ENCODE assay signal across 2 cellular contexts in genomic region chr7:127382301-127383085, GRCh38.
A peak's percentile ranks its signal among the peaks of the same experiment; 100 is the strongest.
TF ChIP-seq lines count a peak whose summit lies in the region.

No MANE protein-coding gene starts in this region.

TF ChIP-seq in GM12891, 5 proteins besides CTCF, POLR2A, EP300 and RAD21:
- no peak for TF ChIP-seq PAX5 (IDR thresholded peaks at IDR 0.05; ENCODE audit: insufficient read depth, low read length, severe bottlenecking)
- TF ChIP-seq POLR2AphosphoS5 (IDR thresholded peaks at IDR 0.05; ENCODE audit: low read depth, low read length): no peak
- no peak for TF ChIP-seq POU2F2 (IDR thresholded peaks at IDR 0.05; ENCODE audit: low read depth, low read length)
- no peak for TF ChIP-seq SPI1 (IDR thresholded peaks at IDR 0.05; ENCODE audit: low read depth, low read length)
- TF ChIP-seq TAF1 (IDR thresholded peaks at IDR 0.05; ENCODE audit: low read depth, low read length): no peak

TF ChIP-seq in K562, 482 proteins besides CTCF, POLR2A, EP300 and RAD21 (continues in another document):
- TF ChIP-seq BCLAF1 (IDR thresholded peaks at IDR 0.05; ENCODE audit: borderline replicate concordance in 1 of 2, control insufficient read depth in 1 of 2, low read depth in 2 of 2, low read length in 1 of 2) (no peak), EZH2 (IDR thresholded peaks at IDR 0.05; ENCODE audit: borderline replicate concordance, low read depth, low read length) (no peak), BRCA1 (IDR thresholded peaks at IDR 0.05) (no peak), BRCA1 (CRISPR knock-in tag; IDR thresholded peaks at IDR 0.05) (no peak), PRMT5 (CRISPR knock-in tag; IDR thresholded peaks at IDR 0.05) (no peak), MED1 (CRISPR knock-in tag; IDR thresholded peaks at IDR 0.05; ENCODE audit: borderline replicate concordance) (no peak), ZNF766 (CRISPR knock-in tag; conservative IDR thresholded peaks at IDR 0.05) (peak; percentile 79), MYC (IDR thresholded peaks at IDR 0.05; ENCODE audit: low read depth, low read length) (no peak), MYC (CRISPR knock-in tag; IDR thresholded peaks at IDR 0.05; ENCODE audit: borderline replicate concordance, low read depth) (no peak), SIN3B (IDR thresholded peaks at IDR 0.05; ENCODE audit: low read depth) (0 out of 2 replicates have a peak, but pooled peaks have one; percentile 7), NONO (IDR thresholded peaks at IDR 0.05; ENCODE audit: low read depth in 2 of 2, low read length in 1 of 2) (no peak), MTA3 (IDR thresholded peaks at IDR 0.05; ENCODE audit: borderline replicate concordance) (0 out of 2 replicates have a peak, but pooled peaks have one; percentile 30), ZNF124 (CRISPR knock-in tag; IDR thresholded peaks at IDR 0.05) (no peak), ZBTB8A (IDR thresholded peaks at IDR 0.05; ENCODE audit: partially characterized antibody) (no peak), ZNF263 (CRISPR knock-in tag; IDR thresholded peaks at IDR 0.05; ENCODE audit: borderline replicate concordance) (no peak), HSF4 (CRISPR knock-in tag; IDR thresholded peaks at IDR 0.05; ENCODE audit: borderline replicate concordance) (no peak), CEBPG (CRISPR knock-in tag; IDR thresholded peaks at IDR 0.05) (no peak), CEBPG (tag; conservative IDR thresholded peaks at IDR 0.05 in 1 of 2, IDR thresholded peaks at IDR 0.05 in 1 of 2) (no peak), ARID3B (CRISPR knock-in tag; IDR thresholded peaks at IDR 0.05; ENCODE audit: borderline replicate concordance) (no peak), CHD7 (IDR thresholded peaks at IDR 0.05; ENCODE audit: low read depth, low read length) (no peak), HNRNPLL (IDR thresholded peaks at IDR 0.05; ENCODE audit: low read depth, low read length, poor library complexity, severe bottlenecking) (no peak), C11orf30 (IDR thresholded peaks at IDR 0.05; ENCODE audit: low read depth) (peak; percentile 68)
- TF ChIP-seq, protein P1, sequence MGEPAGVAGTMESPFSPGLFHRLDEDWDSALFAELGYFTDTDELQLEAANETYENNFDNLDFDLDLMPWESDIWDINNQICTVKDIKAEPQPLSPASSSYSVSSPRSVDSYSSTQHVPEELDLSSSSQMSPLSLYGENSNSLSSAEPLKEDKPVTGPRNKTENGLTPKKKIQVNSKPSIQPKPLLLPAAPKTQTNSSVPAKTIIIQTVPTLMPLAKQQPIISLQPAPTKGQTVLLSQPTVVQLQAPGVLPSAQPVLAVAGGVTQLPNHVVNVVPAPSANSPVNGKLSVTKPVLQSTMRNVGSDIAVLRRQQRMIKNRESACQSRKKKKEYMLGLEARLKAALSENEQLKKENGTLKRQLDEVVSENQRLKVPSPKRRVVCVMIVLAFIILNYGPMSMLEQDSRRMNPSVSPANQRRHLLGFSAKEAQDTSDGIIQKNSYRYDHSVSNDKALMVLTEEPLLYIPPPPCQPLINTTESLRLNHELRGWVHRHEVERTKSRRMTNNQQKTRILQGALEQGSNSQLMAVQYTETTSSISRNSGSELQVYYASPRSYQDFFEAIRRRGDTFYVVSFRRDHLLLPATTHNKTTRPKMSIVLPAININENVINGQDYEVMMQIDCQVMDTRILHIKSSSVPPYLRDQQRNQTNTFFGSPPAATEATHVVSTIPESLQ (CRISPR knock-in tag; IDR thresholded peaks at IDR 0.05): no peak
- TF ChIP-seq, protein P2, sequence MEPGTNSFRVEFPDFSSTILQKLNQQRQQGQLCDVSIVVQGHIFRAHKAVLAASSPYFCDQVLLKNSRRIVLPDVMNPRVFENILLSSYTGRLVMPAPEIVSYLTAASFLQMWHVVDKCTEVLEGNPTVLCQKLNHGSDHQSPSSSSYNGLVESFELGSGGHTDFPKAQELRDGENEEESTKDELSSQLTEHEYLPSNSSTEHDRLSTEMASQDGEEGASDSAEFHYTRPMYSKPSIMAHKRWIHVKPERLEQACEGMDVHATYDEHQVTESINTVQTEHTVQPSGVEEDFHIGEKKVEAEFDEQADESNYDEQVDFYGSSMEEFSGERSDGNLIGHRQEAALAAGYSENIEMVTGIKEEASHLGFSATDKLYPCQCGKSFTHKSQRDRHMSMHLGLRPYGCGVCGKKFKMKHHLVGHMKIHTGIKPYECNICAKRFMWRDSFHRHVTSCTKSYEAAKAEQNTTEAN (CRISPR knock-in tag; IDR thresholded peaks at IDR 0.05): no peak
- TF ChIP-seq, protein P3, sequence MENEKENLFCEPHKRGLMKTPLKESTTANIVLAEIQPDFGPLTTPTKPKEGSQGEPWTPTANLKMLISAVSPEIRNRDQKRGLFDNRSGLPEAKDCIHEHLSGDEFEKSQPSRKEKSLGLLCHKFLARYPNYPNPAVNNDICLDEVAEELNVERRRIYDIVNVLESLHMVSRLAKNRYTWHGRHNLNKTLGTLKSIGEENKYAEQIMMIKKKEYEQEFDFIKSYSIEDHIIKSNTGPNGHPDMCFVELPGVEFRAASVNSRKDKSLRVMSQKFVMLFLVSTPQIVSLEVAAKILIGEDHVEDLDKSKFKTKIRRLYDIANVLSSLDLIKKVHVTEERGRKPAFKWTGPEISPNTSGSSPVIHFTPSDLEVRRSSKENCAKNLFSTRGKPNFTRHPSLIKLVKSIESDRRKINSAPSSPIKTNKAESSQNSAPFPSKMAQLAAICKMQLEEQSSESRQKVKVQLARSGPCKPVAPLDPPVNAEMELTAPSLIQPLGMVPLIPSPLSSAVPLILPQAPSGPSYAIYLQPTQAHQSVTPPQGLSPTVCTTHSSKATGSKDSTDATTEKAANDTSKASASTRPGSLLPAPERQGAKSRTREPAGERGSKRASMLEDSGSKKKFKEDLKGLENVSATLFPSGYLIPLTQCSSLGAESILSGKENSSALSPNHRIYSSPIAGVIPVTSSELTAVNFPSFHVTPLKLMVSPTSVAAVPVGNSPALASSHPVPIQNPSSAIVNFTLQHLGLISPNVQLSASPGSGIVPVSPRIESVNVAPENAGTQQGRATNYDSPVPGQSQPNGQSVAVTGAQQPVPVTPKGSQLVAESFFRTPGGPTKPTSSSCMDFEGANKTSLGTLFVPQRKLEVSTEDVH (IDR thresholded peaks at IDR 0.05; ENCODE audit: low read depth, partially characterized antibody): no peak
